Comparison of ENCODE assay signal across 8 cellular contexts in genomic region chr1:228902781-228903572, GRCh38.
DNase-seq lines count a peak whose midpoint lies in the region; ATAC-seq and TF ChIP-seq lines count a peak whose summit lies in the region.

No MANE protein-coding gene starts in this region.

- H3K4me3 ChIP-seq in ascending aorta = no peak overlapping the region
- H3K4me3 ChIP-seq in spleen = no peak overlapping the region

- H3K27ac ChIP-seq in ascending aorta (peak overlapping the region; percentile 83 to 95), spleen (no peak overlapping the region)

- H3K36me3 ChIP-seq in ascending aorta (no peaks in the 10 kb centered on the region), spleen (no peaks in the 10 kb centered on the region)

- TF ChIP-seq CTCF in ascending aorta (IDR thresholded peaks at IDR 0.05) (no peak), spleen (IDR thresholded peaks at IDR 0.05 in 8 of 11, conservative IDR thresholded peaks at IDR 0.05 in 3 of 11) (no peak)

- 75 to 91% (median 83%) methylated on average over 15 of the region's 15 CpGs for WGBS in spleen, 5 donors

- H3K9me3 ChIP-seq in ascending aorta = peaks cover 11 to 23% of the 10 kb centered on the region in 2 donors
- H3K9me3 ChIP-seq in spleen = no peaks in the 10 kb centered on the region

- no peaks in the 10 kb centered on the region for H3K27me3 ChIP-seq in ascending aorta
- no peaks in the 10 kb centered on the region for H3K27me3 ChIP-seq in spleen (replicated peaks in 1 of 7)

- peak; percentile 13 for DNase-seq in activated CD8-positive, alpha-beta memory T cell treated with anti-CD3 and anti-CD28 coated beads for 24 hours
- no peak for DNase-seq in activated CD8-positive, alpha-beta memory T cell treated with anti-CD3 and anti-CD28 coated beads, Interleukin-2, amount 50 U/mL, for 4 hours
- peak; percentile 72 to 97 for DNase-seq in ascending aorta (ENCODE audit: low spot score in 2 of 2)
- DNase-seq in hypothalamus (lab: John Stamatoyannopoulos, UW) = peak in 42 of 51 donors; percentile 13 to 90 (median 54)
- DNase-seq in spleen = peak; percentile 29
- DNase-seq in activated CD8-positive, alpha-beta memory T cell treated with anti-CD3 and anti-CD28 coated beads, Interleukin-2, amount 50 U/mL, for 48 hours = no peak
- no peak for DNase-seq in HUDEP-2 (lab: John Stamatoyannopoulos, UW; ENCODE audit: unreplicated experiment in 76 of 76)

- intact Hi-C loops in ascending aorta (cut with DNase I) (loop anchor here (5.0 to 10.0 kb wide), 7 partner anchors 41 to 324 kb away; partner anchors contain the start of gene RHOU), spleen (cut with DNase I; ENCODE audit: low total_unique reads) (no loop called here)

- H3K4me1 ChIP-seq in ascending aorta (peaks cover 0 to 10% of the 10 kb centered on the region in 2 donors), spleen (peaks cover 0 to 25% (median 4%) of the 10 kb centered on the region in 6 donors)

- TF ChIP-seq POLR2A in spleen (IDR thresholded peaks at IDR 0.05) = no peak

- ATAC-seq in GM18907 (IDR thresholded peaks at IDR 0.05; ENCODE audit: unreplicated experiment) = no peak

Comparison
In these comparisons a context has a peak if more than half of its experiments do, and no peak if none do; other contexts are left out.
1. DNase-seq: peak in activated CD8-positive, alpha-beta memory T cell treated with anti-CD3 and anti-CD28 coated beads for 24 hours (single experiment), ascending aorta (2 of 2), hypothalamus (42 of 51) and spleen (single experiment); none in activated CD8-positive, alpha-beta memory T cell treated with anti-CD3 and anti-CD28 coated beads, Interleukin-2, amount 50 U/mL, for 4 hours (single experiment), activated CD8-positive, alpha-beta memory T cell treated with anti-CD3 and anti-CD28 coated beads, Interleukin-2, amount 50 U/mL, for 48 hours (single experiment) and HUDEP-2 (0 of 76).
2. H3K27ac ChIP-seq: peak in ascending aorta (2 of 2); none in spleen (0 of 8).